Comparison of ENCODE assay signal across 21 cellular contexts in the genomic region with DNA sequence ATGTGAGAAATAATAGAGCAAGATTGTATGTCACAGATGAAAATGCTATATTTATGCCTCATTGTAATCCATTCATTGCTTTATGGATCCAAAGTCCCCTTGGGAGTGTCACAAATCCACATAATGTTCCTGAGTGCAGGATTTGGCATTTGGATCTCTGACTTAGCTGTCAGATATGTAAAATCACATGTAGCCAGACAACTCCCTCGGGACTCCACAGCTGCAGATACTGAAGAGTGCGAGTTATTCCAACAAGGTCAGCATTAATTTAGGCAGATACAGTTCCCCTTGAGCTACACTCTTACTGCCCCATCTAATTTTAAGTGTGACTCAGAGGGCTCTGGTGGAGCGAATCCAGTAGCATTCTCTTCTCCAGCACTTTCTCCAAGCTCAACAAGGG.
A peak's percentile ranks its signal among the peaks of the same experiment; 100 is the strongest.
DNase-seq lines count a peak whose midpoint lies in the region; ATAC-seq and TF ChIP-seq lines count a peak whose summit lies in the region.
"Had no signal": no experiment of that assay in that cellular context is flagged by ENCODE, and none has a peak within 500 bp of the region (broad histone marks: within the 10 kb centered on the region; RNA-seq: fewer than 3 reads in every experiment).

No MANE protein-coding gene starts in this region.

- H3K4me3 ChIP-seq in colonic mucosa (no peak overlapping the region), hepatocyte (no peak overlapping the region), aorta (ENCODE audit: low read length in 2 of 2) (no peak overlapping the region)
- H3K4me3 ChIP-seq: dorsolateral prefrontal cortex, esophagus squamous epithelium, SJCRH30 had no signal

- 63% methylated on average over 3 of the region's 3 CpGs for WGBS in hepatocyte (ENCODE audit: low lambda C conversion rate, missing lambda C conversion rate)
- WGBS in aorta, 2 donors = 3 to 5% methylated on average over 3 of the region's 3 CpGs

- H4K20me1 ChIP-seq in hepatocyte (ENCODE audit: insufficient read depth, poor library complexity, severe bottlenecking) = no peaks in the 10 kb centered on the region

- no peaks in the 10 kb centered on the region for H3K9me3 ChIP-seq in colonic mucosa
- no peaks in the 10 kb centered on the region for H3K9me3 ChIP-seq in hepatocyte (ENCODE audit: low read depth)
- no peaks in the 10 kb centered on the region for H3K9me3 ChIP-seq in aorta (ENCODE audit: control insufficient read depth, low read length)
- H3K9me3 ChIP-seq: esophagus squamous epithelium, SJCRH30 had no signal

- no peak for TF ChIP-seq CTCF in colonic mucosa (IDR thresholded peaks at IDR 0.05)
- no peak for TF ChIP-seq CTCF in hepatocyte (IDR thresholded peaks at IDR 0.05; ENCODE audit: poor library complexity)

- no peaks in the 10 kb centered on the region for H3K79me2 ChIP-seq in hepatocyte

- DNase-seq in Right ventricle myocardium inferior (ENCODE audit: missing footprints) (no peak), cardiac septum (ENCODE audit: low spot score) (no peak), colonic mucosa (peak; percentile 47), hepatocyte (ENCODE audit: low spot score) (peak; percentile 26), aorta (no peak), SK-N-DZ (ENCODE audit: low spot score) (no peak), H4 (ENCODE audit: low spot score) (no peak)
- DNase-seq in effector CD8-positive, alpha-beta T cell (lab: John Stamatoyannopoulos, UW) = no peak
- DNase-seq: activated CD4-positive, alpha-beta T cell treated with anti-CD3 and anti-CD28 coated beads, Interleukin-2, amount 50 U/mL, for 1 hour; activated T-cell treated with anti-CD3 and anti-CD28 coated beads for 4 hours; brain microvascular endothelial cell; COR-L47; dorsolateral prefrontal cortex; esophagus squamous epithelium; GF-D8; H7; Kasumi-1; naive B cell; NCI-H1417 treated with DMSO at 0.1 percent for 48 hours; T1000 had no signal

- intact Hi-C loops in Right ventricle myocardium inferior (cut with DNase I) (no loop called here), cardiac septum (cut with DNase I) (no loop called here), colonic mucosa (cut with DNase I) (no loop called here), aorta (cut with DNase I) (no loop called here)

- H3K4me1 ChIP-seq in colonic mucosa = no peaks in the 10 kb centered on the region
- peaks cover 5% of the 10 kb centered on the region for H3K4me1 ChIP-seq in hepatocyte (ENCODE audit: insufficient read depth)
- no peaks in the 10 kb centered on the region for H3K4me1 ChIP-seq in aorta (ENCODE audit: control insufficient read depth in 1 of 2, insufficient read depth in 2 of 2, low read length in 2 of 2)
- H3K4me1 ChIP-seq: esophagus squamous epithelium, SJCRH30 had no signal

- peak; percentile 92 for ATAC-seq in Right ventricle myocardium inferior
- peak; percentile 59 for ATAC-seq in aorta (ENCODE audit: low FRiP score)

- H3K9me2 ChIP-seq in hepatocyte (replicated peaks; ENCODE audit: insufficient read depth) = no peaks in the 10 kb centered on the region

- H3K9ac ChIP-seq in colonic mucosa (ENCODE audit: low read depth in 2 of 2, low read length in 2 of 2) = peak overlapping the region in 1 of 2 donors; percentile 57

- H2AFZ ChIP-seq in hepatocyte = no peak overlapping the region

- peak overlapping the region; percentile 73 for H3K27ac ChIP-seq in colonic mucosa
- H3K27ac ChIP-seq in hepatocyte = peak overlapping the region; percentile 40
- no peak overlapping the region for H3K27ac ChIP-seq in aorta (ENCODE audit: low read depth in 1 of 2, low read length in 2 of 2)
- H3K27ac ChIP-seq: brain microvascular endothelial cell, dorsolateral prefrontal cortex, esophagus squamous epithelium, SJCRH30 had no signal

- H3K27me3 ChIP-seq in colonic mucosa (no peaks in the 10 kb centered on the region), hepatocyte (no peaks in the 10 kb centered on the region), aorta (ENCODE audit: control insufficient read depth in 1 of 2, insufficient read depth in 2 of 2, low read length in 1 of 2) (no peaks in the 10 kb centered on the region)
- H3K27me3 ChIP-seq: brain microvascular endothelial cell, dorsolateral prefrontal cortex, esophagus squamous epithelium, SJCRH30 had no signal

- H3K4me2 ChIP-seq in hepatocyte = no peak overlapping the region

- H3K36me3 ChIP-seq in colonic mucosa (no peaks in the 10 kb centered on the region), hepatocyte (replicated peaks; ENCODE audit: insufficient read depth, low read depth) (no peaks in the 10 kb centered on the region), aorta (ENCODE audit: control insufficient read depth in 1 of 2, insufficient read depth in 2 of 2, low read length in 1 of 2) (no peaks in the 10 kb centered on the region)
- H3K36me3 ChIP-seq: brain microvascular endothelial cell, esophagus squamous epithelium, SJCRH30 had no signal

Comparison
In these comparisons a context has a peak if more than half of its experiments do, and no peak if none do; other contexts are left out.
1. DNase-seq: peak in colonic mucosa (single experiment) and hepatocyte (single experiment); none in Right ventricle myocardium inferior (single experiment), cardiac septum (single experiment), aorta (0 of 2), SK-N-DZ (single experiment), H4 (single experiment) and effector CD8-positive, alpha-beta T cell (single experiment).
2. H3K27ac ChIP-seq: peak in colonic mucosa (single experiment) and hepatocyte (single experiment); none in aorta (0 of 2).